ENCODE assay signal across 1 cellular context in genomic region chr17:67725232-67726206, GRCh38.
TF ChIP-seq lines count a peak whose summit lies in the region.

No MANE protein-coding gene starts in this region.

TF ChIP-seq in GM23338, 12 proteins besides CTCF, POLR2A, EP300 and RAD21 (continued from another document):
- TF ChIP-seq ETS1 (IDR thresholded peaks at IDR 0.05) = no peak
- no peak for TF ChIP-seq ZNF331 (CRISPR knock-in tag; IDR thresholded peaks at IDR 0.05; ENCODE audit: low read depth)
- no peak for TF ChIP-seq ZNF462 (CRISPR knock-in tag; IDR thresholded peaks at IDR 0.05)
- TF ChIP-seq NANOG (IDR thresholded peaks at IDR 0.05; ENCODE audit: borderline replicate concordance) = no peak
- TF ChIP-seq EZH2 (IDR thresholded peaks at IDR 0.05; ENCODE audit: low read depth, unreplicated experiment) = no peak
- TF ChIP-seq POLR2AphosphoS5 (IDR thresholded peaks at IDR 0.05; ENCODE audit: low read depth) = no peak
- no peak for TF ChIP-seq REST (IDR thresholded peaks at IDR 0.05; ENCODE audit: unreplicated experiment)
- TF ChIP-seq EZH2phosphoT487 (IDR thresholded peaks at IDR 0.05; ENCODE audit: unreplicated experiment) = no peak
